ENCODE assay signal across 11 cellular contexts in genomic region chr22:31954535-31955326, GRCh38. TPM values are rescaled to one million over a fixed set of nuclear protein-coding genes. Genes with fewer than 3 reads are reported as not detected.
DNase-seq lines count a peak whose midpoint lies in the region; ATAC-seq and TF ChIP-seq lines count a peak whose summit lies in the region.
"Had no signal": no experiment of that assay in that cellular context is flagged by ENCODE, and none has a peak within 500 bp of the region (broad histone marks: within the 10 kb centered on the region; RNA-seq: fewer than 3 reads in every experiment).

No MANE protein-coding gene starts in this region.

- CTCF ChIA-PET in GM10248 (lab: Yijun Ruan, JAX): interaction anchor here (1.0 to 9.3 kb wide), 5 partner anchors 8 to 292 kb away, joined by 3 to 62 read pairs (median 4); partner anchors contain the start of gene PISD

- DNase-seq in GM23248 (no peak), astrocyte of the hippocampus (ENCODE audit: low read depth, low spot score) (peak; percentile 50), heart right ventricle (peak in 1 of 2 donors; percentile 17), foreskin fibroblast (no peak), NCI-H774 (lab: John Stamatoyannopoulos, UW) (no peak), GM10248 (ENCODE audit: extremely low spot score) (no peak)
- DNase-seq: cortex of kidney, naive B cell, NCI-H526 had no signal

- H3K4me1 ChIP-seq in GM23248 (ENCODE audit: insufficient read depth): peaks cover 48% of the 10 kb centered on the region
- peaks cover 20 to 64% (median 58%) of the 10 kb centered on the region in 9 donors for H3K4me1 ChIP-seq in heart right ventricle
- H3K4me1 ChIP-seq in skeletal muscle tissue (ENCODE audit: control insufficient read depth in 3 of 3, insufficient read depth in 3 of 3, low read length in 3 of 3): peaks cover 27 to 43% (median 29%) of the 10 kb centered on the region in 3 donors

- in situ Hi-C loops in GM23248 (cut with MboI): no loop called here

- POLR2A ChIA-PET in GM10248 (lab: Yijun Ruan, JAX): no interaction called here

- TF ChIP-seq CTCF in heart right ventricle (IDR thresholded peaks at IDR 0.05) (no peak), foreskin fibroblast (IDR thresholded peaks at IDR 0.05; ENCODE audit: low read depth, low read length) (no peak), GM10248 (IDR thresholded peaks at IDR 0.05; ENCODE audit: control extremely low read depth, extremely low read depth, low read depth, missing control alignments) (no peak)

- no peaks in the 10 kb centered on the region for H3K9me3 ChIP-seq in GM23248 (ENCODE audit: low read depth)
- H3K9me3 ChIP-seq in heart right ventricle: no peaks in the 10 kb centered on the region
- H3K9me3 ChIP-seq in skeletal muscle tissue (ENCODE audit: control insufficient read depth in 3 of 3, low read length in 3 of 3): no peaks in the 10 kb centered on the region

- peak overlapping the region; percentile 21 for H3K27ac ChIP-seq in GM23248
- H3K27ac ChIP-seq in heart right ventricle: peak overlapping the region; percentile 13 to 83 (median 72)
- peak overlapping the region; percentile 68 for H3K27ac ChIP-seq in skeletal muscle tissue (ENCODE audit: low read depth, low read length)

- H3K36me3 ChIP-seq in GM23248 (ENCODE audit: low read depth) (peaks cover 32% of the 10 kb centered on the region), heart right ventricle (peaks cover 0 to 75% (median 27%) of the 10 kb centered on the region in 9 donors), skeletal muscle tissue (ENCODE audit: control insufficient read depth in 3 of 3, insufficient read depth in 3 of 3, low read length in 3 of 3) (peaks cover 11 to 29% (median 25%) of the 10 kb centered on the region in 3 donors)

- H3K9ac ChIP-seq in GM23248 (no peak overlapping the region), skeletal muscle tissue (ENCODE audit: low read depth in 1 of 3, low read length in 3 of 3) (peak overlapping the region in 1 of 3 donors; percentile 0)

- peaks cover 13% of the 10 kb centered on the region for H4K20me1 ChIP-seq in GM23248 (ENCODE audit: insufficient read depth)

- no peaks in the 10 kb centered on the region for H3K9me2 ChIP-seq in GM23248 (ENCODE audit: insufficient read depth)

- H3K4me3 ChIP-seq in GM23248 (no peak overlapping the region), heart right ventricle (no peak overlapping the region), skeletal muscle tissue (ENCODE audit: low read length in 3 of 3) (no peak overlapping the region), foreskin fibroblast (ENCODE audit: low read depth in 1 of 2, low read length in 2 of 2) (no peak overlapping the region)

- H3K27me3 ChIP-seq in GM23248 (replicated peaks; ENCODE audit: insufficient read depth) (no peaks in the 10 kb centered on the region), heart right ventricle (no peaks in the 10 kb centered on the region), skeletal muscle tissue (ENCODE audit: control insufficient read depth in 3 of 3, insufficient read depth in 3 of 3, low read length in 3 of 3) (no peaks in the 10 kb centered on the region)

- intact Hi-C loops in heart right ventricle (cut with DNase I): loop anchor here in 3 of 10 donors (5.0 to 10.0 kb wide), 3 partner anchors 82 to 400 kb away; partner anchors contain the start of gene PISD (in 1 of the 3)

- WGBS in GM23248 (ENCODE audit: low coverage in 1 of 2, low lambda C conversion rate in 2 of 2, missing lambda C conversion rate in 2 of 2), 2 experiments: 92 to 93% methylated on average over 6 of the region's 6 CpGs
- 68 to 75% methylated on average over 6 of the region's 6 CpGs for WGBS in heart right ventricle, 2 donors

- ATAC-seq in heart right ventricle (peak in 7 of 8 donors; percentile 55 to 83 (median 69)), GM21825 (IDR thresholded peaks at IDR 0.05; ENCODE audit: unreplicated experiment) (no peak)

- peaks cover 61% of the 10 kb centered on the region for H3F3A ChIP-seq in GM23248 (ENCODE audit: insufficient read depth)

- H3K4me2 ChIP-seq in GM23248 (ENCODE audit: unreplicated experiment): no peak overlapping the region

- no peak overlapping the region for H2AFZ ChIP-seq in GM23248

- H3K79me2 ChIP-seq in GM23248 (ENCODE audit: insufficient read depth): peaks cover 84% of the 10 kb centered on the region

RNA-seq across cellular contexts. Expression of gene YWHAH, which starts 10.4 kb away (rescaled TPM):
- 148 and 168 TPM in 2 replicates for total RNA-seq in GM23248 (2014; rRNA removed; shearing (Covaris generic))
- polyA plus RNA-seq in GM23248 (2016; fragmentation: Nextera tagmentation; extraction: Ambion mirVana): 237 and 248 TPM in 2 replicates
- 100 to 1,000 TPM in 2 of 10 donors, 10 to 100 TPM in 8; 57.7 to 115 (median 75.8) TPM for total RNA-seq in heart right ventricle
- polyA plus RNA-seq in heart right ventricle: 10 to 100 TPM; 38.8 to 87.2 TPM
- total RNA-seq in skeletal muscle tissue: 52.7 TPM

Comparison
In these comparisons a context has a peak if more than half of its experiments do, and no peak if none do; other contexts are left out.
1. H3K27ac ChIP-seq: peak in every context shown above with its lines; median percentile 72 in heart right ventricle; 68 in skeletal muscle tissue; 21 in GM23248.